ENCODE assay signal across 9 cellular contexts in genomic region chr2:136207030-136207623, GRCh38.
DNase-seq lines count a peak whose midpoint lies in the region; ATAC-seq and TF ChIP-seq lines count a peak whose summit lies in the region.
"Had no signal": no experiment of that assay in that cellular context is flagged by ENCODE, and none has a peak within 500 bp of the region (broad histone marks: within the 10 kb centered on the region; RNA-seq: fewer than 3 reads in every experiment).

No MANE protein-coding gene starts in this region.

- H3K27me3 Mint-ChIP-seq in central memory CD8-positive, alpha-beta T cell: no peaks in the 10 kb centered on the region

- H3K4me3 ChIP-seq in GM12865 (ENCODE audit: low read depth, low read length): no peak overlapping the region
- H3K4me3 ChIP-seq in osteoblast (ENCODE audit: insufficient read depth, low read length): no peak overlapping the region

- H3K4me3 Mint-ChIP-seq in central memory CD8-positive, alpha-beta T cell: no peak overlapping the region

- peaks cover 25% of the 10 kb centered on the region for H3K4me1 Mint-ChIP-seq in central memory CD8-positive, alpha-beta T cell

- no peaks in the 10 kb centered on the region for H3K36me3 ChIP-seq in osteoblast (ENCODE audit: insufficient read depth, low read length)

- H3K79me2 ChIP-seq in osteoblast (ENCODE audit: insufficient read depth, low read length): no peaks in the 10 kb centered on the region

- H3K4me2 ChIP-seq in osteoblast (ENCODE audit: insufficient read depth, low read length): no peak overlapping the region

- TF ChIP-seq CTCF in GM12865 (IDR thresholded peaks at IDR 0.05; ENCODE audit: insufficient read depth, low read depth, low read length, missing control alignments): no peak
- no peak for TF ChIP-seq CTCF in GM20000 (IDR thresholded peaks at IDR 0.05; ENCODE audit: extremely low read depth, missing control alignments)
- TF ChIP-seq CTCF in osteoblast (IDR thresholded peaks at IDR 0.05; ENCODE audit: extremely low read depth, low read depth, low read length): no peak

- H4K20me1 ChIP-seq in osteoblast (ENCODE audit: insufficient read depth, low read length): no peaks in the 10 kb centered on the region

- no peak overlapping the region for H2AFZ ChIP-seq in osteoblast (ENCODE audit: low read length)

- no peaks in the 10 kb centered on the region for H3K4me1 ChIP-seq in osteoblast (ENCODE audit: insufficient read depth, low read length)

- no peaks in the 10 kb centered on the region for H3K27me3 ChIP-seq in osteoblast (ENCODE audit: insufficient read depth, low read length)

- no peak overlapping the region for H3K27ac Mint-ChIP-seq in central memory CD8-positive, alpha-beta T cell (ENCODE audit: low read depth)

- H3K9me3 ChIP-seq in osteoblast (ENCODE audit: low read depth, low read length): no peaks in the 10 kb centered on the region

- no peaks in the 10 kb centered on the region for H3K9me3 Mint-ChIP-seq in central memory CD8-positive, alpha-beta T cell

- ATAC-seq in HG03442 (IDR thresholded peaks at IDR 0.05; ENCODE audit: unreplicated experiment): peak; percentile 48
- peak; percentile 41 for ATAC-seq in central memory CD8-positive, alpha-beta T cell (replicated peaks; ENCODE audit: extremely low read depth, poor library complexity, severe bottlenecking)

- peaks cover 6% of the 10 kb centered on the region for H3K36me3 Mint-ChIP-seq in central memory CD8-positive, alpha-beta T cell (ENCODE audit: insufficient read depth)

- no peak overlapping the region for H3K27ac ChIP-seq in osteoblast (ENCODE audit: low read depth, low read length)

- DNase-seq in GM12865 (ENCODE audit: low read depth) (peak; percentile 65), GM20000 (ENCODE audit: low spot score) (peak; percentile 19), T-helper 9 cell (no peak), NCI-H187 treated with DMSO at 0.1 percent for 48 hours (lab: John Stamatoyannopoulos, UW) (no peak), osteoblast (ENCODE audit: insufficient read length, low spot score, missing footprints) (no peak), ecto neural progenitor cell (ENCODE audit: low spot score) (no peak)
- DNase-seq in central memory CD8-positive, alpha-beta T cell (ENCODE audit: low spot score in 2 of 2): no peak
- DNase-seq: left cardiac atrium had no signal

Comparison
In these comparisons a context has a peak if more than half of its experiments do, and no peak if none do; other contexts are left out.
1. DNase-seq: peak in GM12865 (single experiment) and GM20000 (single experiment); none in central memory CD8-positive, alpha-beta T cell (0 of 2), T-helper 9 cell (single experiment), NCI-H187 treated with DMSO at 0.1 percent for 48 hours (single experiment), osteoblast (single experiment) and ecto neural progenitor cell (single experiment).